Comparison of ENCODE assay signal across 11 cellular contexts in genomic region chr10:35388197-35388596, GRCh38. TPM values are rescaled to one million over a fixed set of nuclear protein-coding genes. Genes with fewer than 3 reads are reported as not detected.
DNase-seq lines count a peak whose midpoint lies in the region; ATAC-seq and TF ChIP-seq lines count a peak whose summit lies in the region.
"Had no signal": no experiment of that assay in that cellular context is flagged by ENCODE, and none has a peak within 500 bp of the region (broad histone marks: within the 10 kb centered on the region; RNA-seq: fewer than 3 reads in every experiment).

No MANE protein-coding gene starts in this region.

- no peaks in the 10 kb centered on the region for H3K27me3 ChIP-seq in thyroid gland
- H3K27me3 ChIP-seq in H9 (ENCODE audit: insufficient read depth, low read length): no peaks in the 10 kb centered on the region

- no peak overlapping the region for H4K91ac ChIP-seq in H9 (ENCODE audit: insufficient read length, low read depth, low read length)

- TF ChIP-seq POLR2A in thyroid gland (IDR thresholded peaks at IDR 0.05): no peak

- no peak overlapping the region for H3K14ac ChIP-seq in H9 (ENCODE audit: insufficient read depth, low read length)

- no peak overlapping the region for H2BK15ac ChIP-seq in H9 (ENCODE audit: low read depth, low read length)

- H3K27ac Mint-ChIP-seq in endothelial cell (ENCODE audit: unreplicated experiment) (peak overlapping the region; percentile 57), H9 (no peak overlapping the region)
- H3K27ac Mint-ChIP-seq: activated CD4-positive, alpha-beta memory T cell treated with anti-CD3 and anti-CD28 coated beads, Interleukin-2, amount 10 ng/mL, durations not matched to agents 7 days and 5 days had no signal

- TF ChIP-seq CTCF in endothelial cell (IDR thresholded peaks at IDR 0.05; ENCODE audit: unreplicated experiment) (no peak), thyroid gland (IDR thresholded peaks at IDR 0.05) (no peak), H9 (conservative IDR thresholded peaks at IDR 0.05) (no peak)

- DNase-seq in endothelial cell (ENCODE audit: low spot score) (no peak), DMS53 treated with DMSO at 0.1 percent for 48 hours (lab: John Stamatoyannopoulos, UW; ENCODE audit: unreplicated experiment) (no peak), thyroid gland (no peak), H9 (no peak), SW 1271 (lab: John Stamatoyannopoulos, UW) (no peak)
- DNase-seq: activated CD4-positive, alpha-beta memory T cell treated with anti-CD3 and anti-CD28 coated beads, Interleukin-2, amount 10 ng/mL, durations not matched to agents 7 days and 5 days; substantia nigra had no signal

- H2AK5ac ChIP-seq in H9 (ENCODE audit: insufficient read length, low read length): no peak overlapping the region

- no peak overlapping the region for H2BK5ac ChIP-seq in H9 (ENCODE audit: insufficient read length, low read length)

- H3K27ac ChIP-seq in thyroid gland (no peak overlapping the region), H9 (ENCODE audit: insufficient read length, low read depth, low read length) (no peak overlapping the region)

- H3T11ph ChIP-seq in H9 (ENCODE audit: low read length): no peak overlapping the region

- H2BK120ac ChIP-seq in H9 (ENCODE audit: low read depth, low read length, poor library complexity, severe bottlenecking): no peak overlapping the region

- H3K27me3 Mint-ChIP-seq in endothelial cell (ENCODE audit: unreplicated experiment) (peaks cover 7% of the 10 kb centered on the region), H9 (ENCODE audit: low read depth) (peaks cover 1% of the 10 kb centered on the region; the same call in 1 of the 2 replicates)
- H3K27me3 Mint-ChIP-seq: activated CD4-positive, alpha-beta memory T cell treated with anti-CD3 and anti-CD28 coated beads, Interleukin-2, amount 10 ng/mL, durations not matched to agents 7 days and 5 days had no signal

- no peaks in the 10 kb centered on the region for H3K23me2 ChIP-seq in H9 (ENCODE audit: insufficient read length, low read depth, low read length, poor library complexity, severe bottlenecking)

- H3K79me2 ChIP-seq in H9 (ENCODE audit: insufficient read depth, low read length): peaks cover 9% of the 10 kb centered on the region; the same call in 1 of the 2 replicates

- H2BK20ac ChIP-seq in H9 (ENCODE audit: low read depth, low read length, poor library complexity, severe bottlenecking): no peak overlapping the region

- H3K79me1 ChIP-seq in H9 (ENCODE audit: insufficient read depth, low read depth, low read length, poor library complexity, severe bottlenecking): peaks cover 3% of the 10 kb centered on the region

- intact Hi-C loops in thyroid gland (cut with DNase I): no loop called here

- ATAC-seq in GM18858 (IDR thresholded peaks at IDR 0.05; ENCODE audit: unreplicated experiment) (peak; percentile 40), GM21528 (IDR thresholded peaks at IDR 0.05; ENCODE audit: low FRiP score, unreplicated experiment) (peak; percentile 51), HG03342 (IDR thresholded peaks at IDR 0.05; ENCODE audit: unreplicated experiment) (peak; percentile 29)

- no peak overlapping the region for H3K4me3 Mint-ChIP-seq in endothelial cell (ENCODE audit: unreplicated experiment)
- H3K4me3 Mint-ChIP-seq in H9: no peak overlapping the region
- H3K4me3 Mint-ChIP-seq: activated CD4-positive, alpha-beta memory T cell treated with anti-CD3 and anti-CD28 coated beads, Interleukin-2, amount 10 ng/mL, durations not matched to agents 7 days and 5 days; neural crest cell had no signal

- no peaks in the 10 kb centered on the region for H3K9me3 ChIP-seq in thyroid gland
- peaks cover 8% of the 10 kb centered on the region for H3K9me3 ChIP-seq in H9 (ENCODE audit: control insufficient read depth, low read depth, low read length)

- H3K4ac ChIP-seq in H9 (ENCODE audit: low read depth, low read length): no peak overlapping the region

- no peak overlapping the region for H3K18ac ChIP-seq in H9 (ENCODE audit: insufficient read length, low read depth, low read length)

- H3K36me3 Mint-ChIP-seq in endothelial cell (ENCODE audit: low read depth, unreplicated experiment) (peaks cover 42% of the 10 kb centered on the region), H9 (ENCODE audit: insufficient read depth in 1 of 3, low read depth in 3 of 3) (peaks cover 24 to 34% (median 26%) of the 10 kb centered on the region in 3 experiments)

- no peak overlapping the region for H3K23ac ChIP-seq in H9 (ENCODE audit: insufficient read length, low read depth, low read length)

- H4K8ac ChIP-seq in H9 (replicated peaks; ENCODE audit: insufficient read length, low read depth, low read length): no peak overlapping the region

- H3K9ac ChIP-seq in H9 (ENCODE audit: extremely low read depth, insufficient read length, low read length): no peak overlapping the region

- H4K20me1 ChIP-seq in H9 (ENCODE audit: control insufficient read depth, insufficient read depth, insufficient read length): no peaks in the 10 kb centered on the region

- H3K4me1 Mint-ChIP-seq in endothelial cell (ENCODE audit: unreplicated experiment) (peaks cover 65% of the 10 kb centered on the region), H9 (peaks cover 42 to 44% of the 10 kb centered on the region in 2 experiments)

- H2BK12ac ChIP-seq in H9 (ENCODE audit: insufficient read length, low read depth, low read length): no peak overlapping the region

- no peak overlapping the region for H3K4me3 ChIP-seq in thyroid gland (replicated peaks in 1 of 3)

- H3K9me3 Mint-ChIP-seq in endothelial cell (ENCODE audit: unreplicated experiment): peaks cover 15% of the 10 kb centered on the region
- peaks cover 14 to 32% of the 10 kb centered on the region in 2 experiments for H3K9me3 Mint-ChIP-seq in H9

- H2AFZ ChIP-seq in H9 (ENCODE audit: low read length): no peak overlapping the region

- no peak overlapping the region for H3K56ac ChIP-seq in H9 (ENCODE audit: insufficient read length, low read depth, low read length)

- no peak overlapping the region for H4K5ac ChIP-seq in H9 (ENCODE audit: insufficient read length, low read depth, low read length)

- H3K4me2 ChIP-seq in H9 (ENCODE audit: insufficient read depth, insufficient read length, low read length): no peak overlapping the region

- H3K36me3 ChIP-seq in thyroid gland: no peaks in the 10 kb centered on the region

- H3K4me1 ChIP-seq in thyroid gland (peaks cover 36 to 64% of the 10 kb centered on the region in 2 donors), H9 (ENCODE audit: insufficient read depth, low read length) (peaks cover under 1% of the 10 kb centered on the region; the same call in 1 of the 2 replicates)

RNA-seq across cellular contexts. Expression of gene CCNY, which starts 51.9 kb away (rescaled TPM):
- total RNA-seq in endothelial cell (ENCODE audit: unreplicated experiment) (169 TPM), thyroid gland (10 to 100 TPM; 37.5 to 56.3 (median 43.9) TPM), H9 (2021) (62.1 and 69.2 TPM in 2 replicates)
